15 cellular contexts compared by ENCODE assay signal in genomic region chr22:39089928-39090327, GRCh38. TPM values are rescaled to one million over a fixed set of nuclear protein-coding genes. Genes with fewer than 3 reads are reported as not detected.
DNase-seq lines count a peak whose midpoint lies in the region; ATAC-seq and TF ChIP-seq lines count a peak whose summit lies in the region.
"Had no signal": no experiment of that assay in that cellular context is flagged by ENCODE, and none has a peak within 500 bp of the region (broad histone marks: within the 10 kb centered on the region; RNA-seq: fewer than 3 reads in every experiment).

No MANE protein-coding gene starts in this region.

- H3K4me3 ChIP-seq in PC-9: no peak overlapping the region
- H3K4me3 ChIP-seq in effector memory CD4-positive, alpha-beta T cell (ENCODE audit: insufficient read depth, low read depth, low read length, poor library complexity, severe bottlenecking): peak overlapping the region; percentile 30
- no peak overlapping the region for H3K4me3 ChIP-seq in esophagus muscularis mucosa
- H3K4me3 ChIP-seq: upper lobe of left lung had no signal

- no peaks in the 10 kb centered on the region for H3K9me2 ChIP-seq in PC-9 (ENCODE audit: insufficient read depth)

- TF ChIP-seq EP300 in esophagus muscularis mucosa (IDR thresholded peaks at IDR 0.05): no peak

- ATAC-seq in activated T-cell treated with anti-CD3 and anti-CD28 coated beads, Interleukin-2, amount 50 U/mL, for 4 hours: no peak
- no peak for ATAC-seq in stimulated activated effector memory CD8-positive, alpha-beta T cell treated with anti-CD3 and anti-CD28 coated beads, Interleukin-12 subunit alpha, Interleukin-12 subunit beta, amount 100 ng/mL, for 72 hours
- ATAC-seq: Panc1 had no signal

- 85% methylated on average over 6 of the region's 6 CpGs for WGBS in esophagus muscularis mucosa

- H3K27me3 ChIP-seq in PC-9 (ENCODE audit: insufficient read depth, low read depth): no peaks in the 10 kb centered on the region
- H3K27me3 ChIP-seq in effector memory CD4-positive, alpha-beta T cell (replicated peaks; ENCODE audit: control insufficient read depth, insufficient read depth, low read length, poor library complexity, severe bottlenecking): no peaks in the 10 kb centered on the region
- no peaks in the 10 kb centered on the region for H3K27me3 ChIP-seq in esophagus muscularis mucosa
- H3K27me3 ChIP-seq: upper lobe of left lung had no signal

- H3K36me3 ChIP-seq in PC-9 (ENCODE audit: low read depth) (no peaks in the 10 kb centered on the region), esophagus muscularis mucosa (no peaks in the 10 kb centered on the region)
- no peaks in the 10 kb centered on the region for H3K36me3 ChIP-seq in effector memory CD4-positive, alpha-beta T cell (ENCODE audit: control insufficient read depth, insufficient read depth, low read length)
- H3K36me3 ChIP-seq: upper lobe of left lung had no signal

- H3K36me3 Mint-ChIP-seq in activated T-cell treated with anti-CD3 and anti-CD28 coated beads, Interleukin-2, amount 50 U/mL, for 4 hours (ENCODE audit: insufficient read depth): peaks cover 4% of the 10 kb centered on the region
- H3K36me3 Mint-ChIP-seq in stimulated activated effector memory CD8-positive, alpha-beta T cell treated with anti-CD3 and anti-CD28 coated beads, Interleukin-12 subunit alpha, Interleukin-12 subunit beta, amount 100 ng/mL, for 72 hours: peaks cover 71% of the 10 kb centered on the region

- peak overlapping the region; percentile 71 for H3K27ac ChIP-seq in PC-9
- peak overlapping the region; percentile 94 for H3K27ac ChIP-seq in effector memory CD4-positive, alpha-beta T cell (ENCODE audit: insufficient read depth, low read length, poor library complexity, severe bottlenecking)
- no peak overlapping the region for H3K27ac ChIP-seq in esophagus muscularis mucosa (replicated peaks in 1 of 4)

- CTCF ChIA-PET in PC-9 (lab: Charles Lee): interaction anchor here (1.1 kb wide), 1 partner anchor 12 kb away, joined by 5 read pairs; no protein-coding TSS in a partner anchor

- H3K4me1 Mint-ChIP-seq in activated T-cell treated with anti-CD3 and anti-CD28 coated beads, Interleukin-2, amount 50 U/mL, for 4 hours (ENCODE audit: low read depth): peaks cover 75% of the 10 kb centered on the region
- peaks cover 92% of the 10 kb centered on the region for H3K4me1 Mint-ChIP-seq in stimulated activated effector memory CD8-positive, alpha-beta T cell treated with anti-CD3 and anti-CD28 coated beads, Interleukin-12 subunit alpha, Interleukin-12 subunit beta, amount 100 ng/mL, for 72 hours

- peak overlapping the region; percentile 60 for H3K4me2 ChIP-seq in PC-9

- peak overlapping the region; percentile 97 for H3K27ac Mint-ChIP-seq in stimulated activated effector memory CD8-positive, alpha-beta T cell treated with anti-CD3 and anti-CD28 coated beads, Interleukin-12 subunit alpha, Interleukin-12 subunit beta, amount 100 ng/mL, for 72 hours
- H3K27ac Mint-ChIP-seq: dendritic cell treated with granulocyte-macrophage colony-stimulating factor and Interleukin-4, amounts not matched to agents 40 ng/mL and 50 ng/mL, for 4 days; progenitor cell of endocrine pancreas had no signal

- no peaks in the 10 kb centered on the region for H3K27me3 Mint-ChIP-seq in activated T-cell treated with anti-CD3 and anti-CD28 coated beads, Interleukin-2, amount 50 U/mL, for 4 hours (ENCODE audit: low read depth)

- H4K20me1 ChIP-seq in PC-9 (ENCODE audit: insufficient read depth): no peaks in the 10 kb centered on the region

- H2AFZ ChIP-seq in PC-9: no peak overlapping the region

- H3K9me3 ChIP-seq in PC-9 (ENCODE audit: insufficient read depth, low read depth) (no peaks in the 10 kb centered on the region), esophagus muscularis mucosa (no peaks in the 10 kb centered on the region)
- H3K9me3 ChIP-seq in effector memory CD4-positive, alpha-beta T cell (ENCODE audit: control insufficient read depth, low read length): no peaks in the 10 kb centered on the region
- H3K9me3 ChIP-seq: upper lobe of left lung had no signal

- no peaks in the 10 kb centered on the region for H3K79me2 ChIP-seq in PC-9 (ENCODE audit: low read depth)

- no TSS peak for BruUV-seq in PC-9 (replicated peaks; lab: Mats Ljungman, UMichigan)

- H3F3A ChIP-seq in PC-9 (ENCODE audit: insufficient read depth, low read depth): peaks cover 41% of the 10 kb centered on the region

- H3K9me3 Mint-ChIP-seq in activated T-cell treated with anti-CD3 and anti-CD28 coated beads, Interleukin-2, amount 50 U/mL, for 4 hours: no peaks in the 10 kb centered on the region
- H3K9me3 Mint-ChIP-seq in stimulated activated effector memory CD8-positive, alpha-beta T cell treated with anti-CD3 and anti-CD28 coated beads, Interleukin-12 subunit alpha, Interleukin-12 subunit beta, amount 100 ng/mL, for 72 hours: no peaks in the 10 kb centered on the region
- H3K9me3 Mint-ChIP-seq: dendritic cell treated with granulocyte-macrophage colony-stimulating factor and Interleukin-4, amounts not matched to agents 40 ng/mL and 50 ng/mL, for 4 days had no signal

- H3K4me3 Mint-ChIP-seq in activated T-cell treated with anti-CD3 and anti-CD28 coated beads, Interleukin-2, amount 50 U/mL, for 4 hours: peak overlapping the region; percentile 60
- H3K4me3 Mint-ChIP-seq in stimulated activated effector memory CD8-positive, alpha-beta T cell treated with anti-CD3 and anti-CD28 coated beads, Interleukin-12 subunit alpha, Interleukin-12 subunit beta, amount 100 ng/mL, for 72 hours: peak overlapping the region; percentile 78
- H3K4me3 Mint-ChIP-seq: dendritic cell treated with granulocyte-macrophage colony-stimulating factor and Interleukin-4, amounts not matched to agents 40 ng/mL and 50 ng/mL, for 4 days had no signal

- TF ChIP-seq CTCF in PC-9 (conservative IDR thresholded peaks at IDR 0.05): no peak
- TF ChIP-seq CTCF in esophagus muscularis mucosa (IDR thresholded peaks at IDR 0.05): no peak

- no peak for TF ChIP-seq POLR2A in esophagus muscularis mucosa (IDR thresholded peaks at IDR 0.05; ENCODE audit: low read depth)

- peaks cover 71% of the 10 kb centered on the region for H3K4me1 ChIP-seq in PC-9 (replicated peaks; ENCODE audit: insufficient read depth)
- peaks cover 58% of the 10 kb centered on the region for H3K4me1 ChIP-seq in effector memory CD4-positive, alpha-beta T cell (ENCODE audit: control insufficient read depth, insufficient read depth, low read length, poor library complexity, severe bottlenecking)
- peaks cover 5 to 12% (median 10%) of the 10 kb centered on the region in 4 donors for H3K4me1 ChIP-seq in esophagus muscularis mucosa

- intact Hi-C loops in PC-9 (cut with micrococcal nuclease; ENCODE audit: unreplicated experiment): loop anchor here (2.0 kb wide), 1 partner anchor 23 kb away; no protein-coding TSS in a partner anchor
- intact Hi-C loops in esophagus muscularis mucosa (cut with DNase I): no loop called here

- POLR2A ChIA-PET in PC-9 (lab: Charles Lee; ENCODE audit: unreplicated experiment): no interaction called here

- DNase-seq in activated T-cell treated with anti-CD3 and anti-CD28 coated beads, Interleukin-2, amount 50 U/mL, for 4 hours: no peak
- DNase-seq in activated T-cell treated with anti-CD3 and anti-CD28 coated beads, Interleukin-2, amount 50 U/mL, for 1 hour: no peak
- DNase-seq in PC-9 (peak in 1 of 2 experiments; percentile 54), esophagus muscularis mucosa (ENCODE audit: extremely low spot score) (no peak), NAMALWA (ENCODE audit: low spot score) (no peak)
- DNase-seq in effector memory CD4-positive, alpha-beta T cell: no peak
- no peak for DNase-seq in stimulated activated effector memory CD8-positive, alpha-beta T cell treated with anti-CD3 and anti-CD28 coated beads, Interleukin-12 subunit alpha, Interleukin-12 subunit beta, amount 100 ng/mL, for 72 hours (ENCODE audit: low spot score in 2 of 2)
- no peak for DNase-seq in activated effector memory CD4-positive, alpha-beta T cell treated with anti-CD3 and anti-CD28 coated beads, Interleukin-2, amount 50 U/mL, for 16 hours
- DNase-seq: amygdala, NCI-H1436, NCI-H510A had no signal

RNA-seq across cellular contexts. Expression of gene APOBEC3H, which starts 7.1 kb away (rescaled TPM):
- under 1 TPM in 2 of 3 donors, not detected in 1; 0.79 to 0.82 TPM for total RNA-seq in activated T-cell treated with anti-CD3 and anti-CD28 coated beads, Interleukin-2, amount 50 U/mL, for 4 hours
- total RNA-seq in PC-9 (2021) (1.5 and 2.5 TPM in 2 replicates), esophagus muscularis mucosa (under 1 TPM in 1 of 4 donors, not detected in 3; 0.39 TPM)
- total RNA-seq: progenitor cell of endocrine pancreas had no signal

RNA-seq across cellular contexts. Expression of gene APOBEC3G, which starts 12.9 kb away (rescaled TPM):
- total RNA-seq in activated T-cell treated with anti-CD3 and anti-CD28 coated beads, Interleukin-2, amount 50 U/mL, for 4 hours: 10 to 100 TPM; 23.4 to 51.5 (median 39.1) TPM
- total RNA-seq in PC-9 (2021) (9.5 and 14.0 TPM in 2 replicates), esophagus muscularis mucosa (1 to 10 TPM; 4.1 to 7.9 (median 5.5) TPM)

RNA-seq across cellular contexts. Expression of gene APOBEC3F, which starts 49.3 kb away (rescaled TPM):
- 10 to 100 TPM in 1 of 3 donors, 1 to 10 TPM in 2; 8.3 to 12.3 (median 8.7) TPM for total RNA-seq in activated T-cell treated with anti-CD3 and anti-CD28 coated beads, Interleukin-2, amount 50 U/mL, for 4 hours
- total RNA-seq in PC-9 (2021): 28.3 and 29.6 TPM in 2 replicates
- 1 to 10 TPM; 2.8 to 5.0 (median 3.9) TPM for total RNA-seq in esophagus muscularis mucosa

Comparison
In these comparisons a context has a peak if more than half of its experiments do, and no peak if none do; other contexts are left out.
1. H3K27ac ChIP-seq: peak in PC-9 (single experiment) and effector memory CD4-positive, alpha-beta T cell (single experiment); none in esophagus muscularis mucosa (0 of 4).